In the genomic region with DNA sequence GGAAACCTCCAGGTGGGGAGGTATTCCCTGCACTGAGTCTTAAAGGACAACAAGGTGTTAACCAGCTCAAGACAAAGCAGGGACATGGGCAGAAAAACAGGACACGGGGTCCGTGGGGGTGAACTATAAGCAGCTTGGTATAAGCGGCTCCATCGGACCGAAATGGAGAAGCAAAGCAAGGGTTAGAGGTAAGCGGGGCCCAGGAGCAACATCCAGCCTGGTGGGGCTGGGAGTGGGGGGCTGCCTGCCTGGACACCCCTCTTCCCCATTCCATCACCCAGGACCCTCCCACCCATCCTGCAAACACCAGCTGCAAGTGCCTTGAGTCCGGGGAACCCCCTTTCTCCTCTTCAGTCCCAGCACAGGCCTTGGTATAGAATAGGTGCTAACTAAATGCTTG, we compare ENCODE assay signal across 22 cellular contexts. TPM values are rescaled to one million over a fixed set of nuclear protein-coding genes. Genes with fewer than 3 reads are reported as not detected.
"Had no signal": no experiment of that assay in that cellular context is flagged by ENCODE, and none has a peak within 500 bp of the region (broad histone marks: within the 10 kb centered on the region; RNA-seq: fewer than 3 reads in every experiment).

No MANE protein-coding gene starts in this region.

- DNase-seq: activated CD4-positive, alpha-beta T cell treated with anti-CD3 and anti-CD28 coated beads for 1 hour; activated CD4-positive, alpha-beta T cell treated with anti-CD3 and anti-CD28 coated beads, Interleukin-2, amount 50 U/mL, for 1 hour; activated CD8-positive, alpha-beta T cell treated with anti-CD3 and anti-CD28 coated beads, Interleukin-2, amount 10 ng/mL, durations not matched to agents 7 days and 5 days; activated naive CD4-positive, alpha-beta T cell; activated T-cell treated with anti-CD3 and anti-CD28 coated beads, Interleukin-2, amount 50 U/mL, for 1 hour; adrenal gland; cerebellar nuclear complex; foreskin keratinocyte; hippocampal formation; kidney glomerular epithelial cell; left ventricle myocardium inferior; naive B cell; occipital lobe; stimulated activated CD4-positive, alpha-beta T cell treated with anti-CD3 and anti-CD28 coated beads, Interleukin-2, amount 100 ng/mL, for 48 hours; stimulated activated naive CD4-positive, alpha-beta T cell; T-helper 1 cell; thyroid gland; WERI-Rb-1 had no signal

- H3K4me3 ChIP-seq: adrenal gland, left ventricle myocardium inferior, smooth muscle cell, thyroid gland had no signal

- H3K4me1 ChIP-seq: adrenal gland, foreskin keratinocyte, left ventricle myocardium inferior, thyroid gland had no signal

- H3K27ac ChIP-seq: adrenal gland, foreskin keratinocyte, left ventricle myocardium inferior, thyroid gland, WERI-Rb-1 had no signal

- H3K27me3 ChIP-seq: adrenal gland, thyroid gland had no signal

- H3K9me3 ChIP-seq: adrenal gland, left ventricle myocardium inferior, thyroid gland had no signal

- ATAC-seq: activated CD8-positive, alpha-beta T cell treated with anti-CD3 and anti-CD28 coated beads, Interleukin-2, amount 10 ng/mL, durations not matched to agents 7 days and 5 days; foreskin keratinocyte; sciatic nerve had no signal

- H3K36me3 ChIP-seq: adrenal gland, left ventricle myocardium inferior, thyroid gland, WERI-Rb-1 had no signal

RNA-seq across cellular contexts. Expression of a gene that starts 29.5 kb away (rescaled TPM):
- total RNA-seq: activated CD8-positive, alpha-beta T cell treated with anti-CD3 and anti-CD28 coated beads, Interleukin-2, amount 10 ng/mL, durations not matched to agents 7 days and 5 days; epithelial cell of proximal tubule; foreskin keratinocyte; smooth muscle cell had no signal
- polyA plus RNA-seq: foreskin keratinocyte, neural cell had no signal
